8 cellular contexts compared by ENCODE assay signal in the genomic region with DNA sequence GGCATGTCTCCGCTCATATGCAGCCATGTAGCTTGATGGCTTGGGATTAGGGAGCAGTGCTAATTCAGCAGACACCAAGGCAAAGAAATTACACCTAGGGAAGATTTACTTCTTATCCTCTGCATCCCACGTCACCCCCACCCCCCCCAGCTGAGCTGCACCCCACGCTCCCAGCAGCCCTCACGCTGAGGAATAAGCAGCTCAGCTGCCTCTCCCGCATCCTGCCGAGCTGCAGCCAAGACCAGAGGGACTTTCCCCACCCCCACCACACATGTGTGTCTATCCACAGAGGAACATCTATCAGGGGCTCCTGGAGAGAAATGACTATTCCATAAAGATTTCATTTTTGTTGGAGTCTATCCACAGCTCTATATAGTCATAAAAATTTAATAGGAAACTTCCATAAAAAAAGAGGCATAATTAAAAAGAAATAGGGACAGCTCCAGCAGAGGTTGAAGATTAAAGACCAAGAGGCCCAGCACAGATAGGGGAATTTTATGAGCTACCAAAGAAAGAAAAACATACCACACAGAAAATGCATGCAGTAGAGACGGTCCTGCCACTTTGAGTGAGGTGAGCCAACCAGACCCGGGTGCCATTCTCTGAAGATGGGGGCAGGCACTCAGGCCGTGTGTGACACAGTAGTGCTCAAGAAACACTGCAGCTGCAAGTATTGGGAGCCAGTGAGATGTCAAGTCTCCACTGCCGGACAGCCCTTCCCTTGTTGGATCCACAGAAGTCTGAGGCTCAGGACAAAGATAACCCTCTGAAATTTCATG.
A peak's percentile ranks its signal among the peaks of the same experiment; 100 is the strongest.
DNase-seq lines count a peak whose midpoint lies in the region; ATAC-seq and TF ChIP-seq lines count a peak whose summit lies in the region.
"Not testable (repeated sequence)": the region's sequence is repeated elsewhere in the genome, so short reads cannot be mapped to it uniquely, and the experiment has no call there.

No MANE protein-coding gene starts in this region.

- DNase-seq in AG09319 (ENCODE audit: extremely low read depth, low read depth) (peak; percentile 16), dermis blood vessel endothelial cell (peak; percentile 17), iPS-NIHi11 (ENCODE audit: low spot score) (peak; percentile 1), skeletal muscle cell (ENCODE audit: low read depth) (peak; percentile 41)
- peak; percentile 27 to 63 for DNase-seq in activated CD4-positive, alpha-beta T cell treated with anti-CD3 and anti-CD28 coated beads, Interleukin-2, amount 50 U/mL, for 24 hours (ENCODE audit: low read depth in 1 of 2, low spot score in 1 of 2)
- peak; percentile 73 for DNase-seq in activated naive CD4-positive, alpha-beta T cell treated with Interleukin-2 at 50 U/mL for 16 hours
- peak; percentile 23 for DNase-seq in stimulated activated CD8-positive, alpha-beta memory T cell treated with anti-CD3 and anti-CD28 coated beads, Interleukin-15, amount 100 ng/mL, for 24 hours (ENCODE audit: low read depth)

- ATAC-seq in HG02798 (IDR thresholded peaks at IDR 0.05; ENCODE audit: poor library complexity, unreplicated experiment) = peak; percentile 50

- not testable (repeated sequence) for TF ChIP-seq CTCF in AG09319 (IDR thresholded peaks at IDR 0.05; ENCODE audit: low read depth, low read length)

- H3K4me3 ChIP-seq in skeletal muscle cell (ENCODE audit: low read depth, low read length) = not testable (repeated sequence)

Comparison
In these comparisons a context has a peak if more than half of its experiments do, and no peak if none do; other contexts are left out.
1. DNase-seq: peak in every context shown above with its lines; median percentile 73 in activated naive CD4-positive, alpha-beta T cell treated with Interleukin-2 at 50 U/mL for 16 hours; 45 in activated CD4-positive, alpha-beta T cell treated with anti-CD3 and anti-CD28 coated beads, Interleukin-2, amount 50 U/mL, for 24 hours; 41 in skeletal muscle cell; 23 in stimulated activated CD8-positive, alpha-beta memory T cell treated with anti-CD3 and anti-CD28 coated beads, Interleukin-15, amount 100 ng/mL, for 24 hours; 17 in dermis blood vessel endothelial cell; 16 in AG09319; 1 in iPS-NIHi11.